Comparison of ENCODE assay signal across 8 cellular contexts in genomic region chr4:182478475-182478874, GRCh38.
DNase-seq lines count a peak whose midpoint lies in the region; TF ChIP-seq lines count a peak whose summit lies in the region.

No MANE protein-coding gene starts in this region.

- H3K27ac ChIP-seq in testis, result no peak overlapping the region

- H3K36me3 ChIP-seq in testis (ENCODE audit: low read depth, missing control alignments), result no peaks in the 10 kb centered on the region

- H3K27me3 ChIP-seq in testis, result no peaks in the 10 kb centered on the region

- H3K9me3 ChIP-seq in testis, result no peaks in the 10 kb centered on the region

- DNase-seq in GM03348 (ENCODE audit: low spot score) (peak; percentile 52), HCEC 1CT (peak; percentile 49), NCI-H1048 (lab: John Stamatoyannopoulos, UW) (peak; percentile 60), SW480 (ENCODE audit: low spot score) (peak; percentile 42), glomerular endothelial cell (ENCODE audit: extremely low read depth, low read depth, low spot score) (peak; percentile 55), testis (no peak), ureter (ENCODE audit: low spot score) (no peak)
- DNase-seq in stimulated activated CD4-positive, alpha-beta T cell treated with anti-CD3 and anti-CD28 coated beads, Interleukin-4, amount 100 ng/mL, for 24 hours, result no peak

- intact Hi-C loops in testis (cut with DNase I; ENCODE audit: low total_unique reads), result no loop called here

- 20 to 24% methylated on average over 1 of the region's 1 CpG for WGBS in testis, 2 donors

- no peak for TF ChIP-seq POLR2A in testis (IDR thresholded peaks at IDR 0.05)

- H3K4me3 ChIP-seq in testis, result no peak overlapping the region

- H3K4me1 ChIP-seq in testis, result no peaks in the 10 kb centered on the region

- peak in 2 of 3 experiments; percentile 21 to 76 for TF ChIP-seq CTCF in testis (IDR thresholded peaks at IDR 0.05)

Comparison
In these comparisons a context has a peak if more than half of its experiments do, and no peak if none do; other contexts are left out.
1. DNase-seq: peak in GM03348 (single experiment), HCEC 1CT (single experiment), NCI-H1048 (single experiment), SW480 (single experiment) and glomerular endothelial cell (single experiment); none in testis (single experiment), stimulated activated CD4-positive, alpha-beta T cell treated with anti-CD3 and anti-CD28 coated beads, Interleukin-4, amount 100 ng/mL, for 24 hours (single experiment) and ureter (single experiment).